36 cellular contexts compared by ENCODE assay signal in the genomic region with DNA sequence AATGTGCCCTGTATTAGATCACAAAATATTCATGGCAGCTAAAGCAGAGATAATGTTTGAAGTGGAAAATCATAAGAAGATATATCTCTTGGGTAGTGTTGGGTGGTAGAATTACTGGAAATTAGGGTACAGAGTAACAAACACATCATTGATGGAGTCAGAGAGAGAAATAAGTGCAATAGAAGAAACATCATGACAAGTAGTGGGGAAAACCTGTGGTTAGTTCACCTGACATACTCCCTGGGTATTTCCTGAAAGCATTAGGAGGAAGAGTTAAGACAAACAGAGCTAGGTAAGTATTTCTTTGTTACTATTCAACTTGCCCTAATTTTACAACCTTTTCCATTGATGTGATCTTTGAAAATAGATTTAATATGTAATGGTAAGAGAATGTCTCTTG.
A peak's percentile ranks its signal among the peaks of the same experiment; 100 is the strongest.
DNase-seq lines count a peak whose midpoint lies in the region; ATAC-seq, FAIRE-seq and TF ChIP-seq lines count a peak whose summit lies in the region.
"Had no signal": no experiment of that assay in that cellular context is flagged by ENCODE, and none has a peak within 500 bp of the region (broad histone marks: within the 10 kb centered on the region; RNA-seq: fewer than 3 reads in every experiment).

No MANE protein-coding gene starts in this region.

- peaks cover 15% of the 10 kb centered on the region for H3K4me1 Mint-ChIP-seq in Calu3 (ENCODE audit: low read depth, unreplicated experiment)
- H3K4me1 Mint-ChIP-seq: B cell; CD14-positive monocyte; CD4-positive, alpha-beta memory T cell; CD4-positive, CD25-positive, alpha-beta regulatory T cell; CD8-positive, alpha-beta memory T cell had no signal

- peak; percentile 30 for FAIRE-seq in H54 (lab: Jason Lieb, UNC)
- FAIRE-seq: A204.1, A549, D721Med had no signal

- H3K27me3 Mint-ChIP-seq in Calu3 (ENCODE audit: unreplicated experiment), result no peaks in the 10 kb centered on the region
- H3K27me3 Mint-ChIP-seq: B cell; CD4-positive, alpha-beta memory T cell; CD4-positive, alpha-beta T cell; CD4-positive, CD25-positive, alpha-beta regulatory T cell; CD8-positive, alpha-beta memory T cell had no signal

- H3K4me3 ChIP-seq in HEK293 (ENCODE audit: low read depth, low read length), result no peak overlapping the region
- H3K4me3 ChIP-seq: A549; BLaER1; BLaER1 treated with 17β-estradiol and CSF1 and Interleukin-3, amounts not matched to agents 10 nM and 100 nM had no signal

- H3K36me3 Mint-ChIP-seq in Calu3 (ENCODE audit: insufficient read depth, unreplicated experiment), result peaks cover 8% of the 10 kb centered on the region
- H3K36me3 Mint-ChIP-seq: CD14-positive monocyte; CD4-positive, alpha-beta memory T cell; CD4-positive, CD25-positive, alpha-beta regulatory T cell; CD8-positive, alpha-beta memory T cell; CD8-positive, alpha-beta T cell had no signal

- CTCF ChIA-PET in Calu3 (lab: Charles Lee), result no interaction called here
- CTCF ChIA-PET in HEK293 (lab: Yijun Ruan, JAX), result interaction anchor here (1.7 kb wide), 1 partner anchor 32 kb away, joined by 6 read pairs; no protein-coding TSS in a partner anchor

- no TSS peak for BruUV-seq in Calu3 (replicated peaks; lab: Mats Ljungman, UMichigan)

- intact Hi-C loops in Calu3 (cut with micrococcal nuclease; ENCODE audit: unreplicated experiment), result no loop called here

- TF ChIP-seq CTCF in Calu3 (IDR thresholded peaks at IDR 0.05; ENCODE audit: unreplicated experiment), result no peak
- TF ChIP-seq CTCF in HEK293 (tag by site-specific recombination; IDR thresholded peaks at IDR 0.05), result no peak
- no peak for TF ChIP-seq CTCF in foreskin keratinocyte (conservative IDR thresholded peaks at IDR 0.05)

- no peak for TF ChIP-seq POLR2A in H54 (IDR thresholded peaks at IDR 0.05; ENCODE audit: low read depth, low read length)

- H3K27me3 ChIP-seq in foreskin keratinocyte, result no peaks in the 10 kb centered on the region
- H3K27me3 ChIP-seq: BE2C; BLaER1; BLaER1 treated with 17β-estradiol and CSF1 and Interleukin-3, amounts not matched to agents 10 nM and 100 nM had no signal

- no peak overlapping the region for H3K4me3 Mint-ChIP-seq in Calu3 (ENCODE audit: low read depth, unreplicated experiment)
- H3K4me3 Mint-ChIP-seq: B cell; CD14-positive monocyte; CD4-positive, alpha-beta memory T cell; CD4-positive, alpha-beta T cell; CD4-positive, CD25-positive, alpha-beta regulatory T cell; CD8-positive, alpha-beta memory T cell; CD8-positive, alpha-beta T cell had no signal

- H3K36me3 ChIP-seq in HEK293 (ENCODE audit: control insufficient read depth in 2 of 2, insufficient read depth in 1 of 2, low read length in 2 of 2), result no peaks in the 10 kb centered on the region
- H3K36me3 ChIP-seq: BE2C; BLaER1; BLaER1 treated with 17β-estradiol and CSF1 and Interleukin-3, amounts not matched to agents 10 nM and 100 nM had no signal

- H3K4me1 ChIP-seq in HEK293 (ENCODE audit: control insufficient read depth, insufficient read depth, low read length) (no peaks in the 10 kb centered on the region; the same call in 1 of the 2 replicates), foreskin keratinocyte (peaks cover 35% of the 10 kb centered on the region)
- H3K4me1 ChIP-seq: Caco-2 had no signal

- H3K27ac Mint-ChIP-seq in Calu3 (ENCODE audit: unreplicated experiment), result peak overlapping the region; percentile 56
- H3K27ac Mint-ChIP-seq: B cell; CD14-positive monocyte; CD4-positive, alpha-beta memory T cell; CD4-positive, alpha-beta T cell; CD4-positive, CD25-positive, alpha-beta regulatory T cell; CD8-positive, alpha-beta memory T cell; CD8-positive, alpha-beta T cell had no signal

- H3K9me3 Mint-ChIP-seq in Calu3 (ENCODE audit: low read depth, unreplicated experiment), result peaks cover 5% of the 10 kb centered on the region

- POLR2A ChIA-PET in HEK293 (lab: Yijun Ruan, JAX), result no interaction called here

- H3K27ac ChIP-seq in HEK293 (ENCODE audit: extremely low read depth, low read depth, low read length) (no peak overlapping the region), foreskin keratinocyte (peak overlapping the region; percentile 15)
- H3K27ac ChIP-seq: 22Rv1; A549; BLaER1; BLaER1 treated with 17β-estradiol and CSF1 and Interleukin-3, amounts not matched to agents 10 nM and 100 nM; C4-2B had no signal

- DNase-seq in Calu3 (no peak), H54 (ENCODE audit: insufficient read length, low spot score) (no peak), foreskin keratinocyte (peak in 1 of 2 donors; percentile 44), NCI-H1694 treated with DMSO at 0.1 percent for 48 hours (lab: John Stamatoyannopoulos, UW) (no peak), midbrain (lab: John Stamatoyannopoulos, UW) (no peak)
- DNase-seq in activated CD4-positive, CD25-positive, alpha-beta regulatory T cell treated with anti-CD3 and anti-CD28 coated beads, Interleukin-2, amount 50 U/mL, for 72 hours, result no peak
- DNase-seq: 8988T; ACHN; AML-193; BE2C; C1 segment of cervical spinal cord; Caco-2; CD4-positive, alpha-beta memory T cell; CD4-positive, alpha-beta T cell; CD4-positive, CD25-positive, alpha-beta regulatory T cell; CD8-positive, alpha-beta memory T cell; CD8-positive, alpha-beta T cell; COR-L47; DMS 273 treated with DMSO at 0.1 percent for 48 hours; DMS153; DMS53; DMS79; DMS79 treated with DMSO at 0.1 percent for 48 hours; DND-41; EL had no signal

- H3K9me3 ChIP-seq in HEK293 (ENCODE audit: control insufficient read depth, insufficient read depth, low read depth, low read length), result no peaks in the 10 kb centered on the region; the same call in 1 of the 2 replicates
- H3K9me3 ChIP-seq: A549, BE2C, Caco-2 had no signal

- ATAC-seq in foreskin keratinocyte (no peak), GM18519 (IDR thresholded peaks at IDR 0.05; ENCODE audit: low FRiP score, unreplicated experiment) (no peak)
- ATAC-seq: A549; CD8-positive, alpha-beta T cell had no signal

TF ChIP-seq in HEK293, 187 proteins besides CTCF, POLR2A, EP300 and RAD21:
- TF ChIP-seq ZNF184 (tag by site-specific recombination; IDR thresholded peaks at IDR 0.05) (peak; percentile 98), SETDB1 (IDR thresholded peaks at IDR 0.05; ENCODE audit: insufficient read length, low read length) (peak; percentile 71), ZNF174 (tag by site-specific recombination; IDR thresholded peaks at IDR 0.05) (no peak)
- TF ChIP-seq, protein P1, sequence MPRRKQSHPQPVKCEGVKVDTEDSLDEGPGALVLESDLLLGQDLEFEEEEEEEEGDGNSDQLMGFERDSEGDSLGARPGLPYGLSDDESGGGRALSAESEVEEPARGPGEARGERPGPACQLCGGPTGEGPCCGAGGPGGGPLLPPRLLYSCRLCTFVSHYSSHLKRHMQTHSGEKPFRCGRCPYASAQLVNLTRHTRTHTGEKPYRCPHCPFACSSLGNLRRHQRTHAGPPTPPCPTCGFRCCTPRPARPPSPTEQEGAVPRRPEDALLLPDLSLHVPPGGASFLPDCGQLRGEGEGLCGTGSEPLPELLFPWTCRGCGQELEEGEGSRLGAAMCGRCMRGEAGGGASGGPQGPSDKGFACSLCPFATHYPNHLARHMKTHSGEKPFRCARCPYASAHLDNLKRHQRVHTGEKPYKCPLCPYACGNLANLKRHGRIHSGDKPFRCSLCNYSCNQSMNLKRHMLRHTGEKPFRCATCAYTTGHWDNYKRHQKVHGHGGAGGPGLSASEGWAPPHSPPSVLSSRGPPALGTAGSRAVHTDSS (tag by site-specific recombination; IDR thresholded peaks at IDR 0.05), result no peak
